Comparison of ENCODE assay signal across 24 cellular contexts in the genomic region with DNA sequence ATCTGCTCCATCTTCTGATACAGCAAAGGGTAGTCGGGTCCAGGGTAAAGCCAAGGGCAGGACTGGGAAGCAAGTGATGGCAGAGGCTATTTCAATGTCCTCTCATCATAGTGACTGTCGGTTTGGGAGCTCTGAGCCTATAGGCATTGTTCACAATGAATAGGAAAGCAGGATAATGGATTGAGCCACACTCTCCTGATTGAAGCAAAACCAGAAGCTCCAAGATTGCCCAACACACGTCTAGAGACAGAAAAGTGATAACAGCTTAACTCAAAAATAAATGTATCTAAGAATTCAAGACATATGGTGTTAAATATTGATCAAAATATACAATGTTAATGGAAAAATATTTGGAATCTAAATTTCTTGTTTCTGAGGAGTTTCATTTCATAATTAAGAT. TPM values are rescaled to one million over a fixed set of nuclear protein-coding genes. Genes with fewer than 3 reads are reported as not detected.
DNase-seq lines count a peak whose midpoint lies in the region; ATAC-seq, FAIRE-seq and TF ChIP-seq lines count a peak whose summit lies in the region.
"Had no signal": no experiment of that assay in that cellular context is flagged by ENCODE, and none has a peak within 500 bp of the region (broad histone marks: within the 10 kb centered on the region; RNA-seq: fewer than 3 reads in every experiment).

No MANE protein-coding gene starts in this region.

- POLR2A ChIA-PET in A549 (lab: Yijun Ruan, JAX) (no interaction called here), IMR-90 (lab: Charles Lee; ENCODE audit: unreplicated experiment) (no interaction called here)

- intact Hi-C loops in IMR-90 (cut with micrococcal nuclease) (no loop called here), right cardiac atrium (cut with DNase I) (loop anchor here in 2 of 4 donors (10.0 kb wide), 1 partner anchor 45 kb away; no protein-coding TSS in a partner anchor)

- no peak for DNase-seq in A549 (ENCODE audit: low read depth in 1 of 2, low spot score in 1 of 2)
- DNase-seq in IMR-90: peak; percentile 40
- DNase-seq in choroid plexus epithelial cell (ENCODE audit: low read depth): peak; percentile 65
- no peak for DNase-seq in right cardiac atrium
- no peak for DNase-seq in NCI-H187 (lab: John Stamatoyannopoulos, UW)
- no peak for DNase-seq in NCI-H2029 (lab: John Stamatoyannopoulos, UW)
- DNase-seq: activated CD4-positive, alpha-beta T cell treated with anti-CD3 and anti-CD28 coated beads, Interleukin-2, amount 10 ng/mL, durations not matched to agents 24 days and 14 days; activated naive CD4-positive, alpha-beta T cell treated with anti-CD3 and anti-CD28 coated beads, Interleukin-2, amount 10 ng/mL, durations not matched to agents 7 days and 5 days; activated T-cell treated with anti-CD3 and anti-CD28 coated beads, Interleukin-2, amount 50 U/mL, for 72 hours; anterior cingulate cortex; caudate nucleus; glutamatergic neuron; naive thymus-derived CD4-positive, alpha-beta T cell; NCI-H187 treated with DMSO at 0.1 percent for 48 hours; NCI-H748 treated with DMSO at 0.1 percent for 48 hours; ovary; right lobe of liver; SHP77; T-helper 17 cell had no signal

- no peak overlapping the region for H3K4me3 ChIP-seq in A549
- no peak overlapping the region for H3K4me3 ChIP-seq in IMR-90 (ENCODE audit: insufficient read depth, low read depth, low read length)
- no peak overlapping the region for H3K4me3 ChIP-seq in choroid plexus epithelial cell (ENCODE audit: low read depth, low read length)
- H3K4me3 ChIP-seq in right cardiac atrium (ENCODE audit: low read length): no peak overlapping the region
- H3K4me3 ChIP-seq: BLaER1 treated with 17β-estradiol and CSF1 and Interleukin-3, amounts not matched to agents 10 nM and 100 nM; ovary; right lobe of liver had no signal

- no peak overlapping the region for H3K14ac ChIP-seq in IMR-90 (replicated peaks; ENCODE audit: low read depth, low read length)

- H3K27ac ChIP-seq in A549 (peak overlapping the region; percentile 78 to 92), IMR-90 (ENCODE audit: insufficient read depth, low read length) (no peak overlapping the region), right cardiac atrium (ENCODE audit: low read length) (peak overlapping the region; percentile 37)
- H3K27ac ChIP-seq: BLaER1 treated with 17β-estradiol and CSF1 and Interleukin-3, amounts not matched to agents 10 nM and 100 nM; epithelial cell of prostate; ovary; right lobe of liver had no signal

- no peak overlapping the region; the same call in 1 of the 2 replicates for H3K18ac ChIP-seq in IMR-90 (ENCODE audit: low read depth, low read length)

- H2AK5ac ChIP-seq in IMR-90 (ENCODE audit: low read depth, low read length): no peak overlapping the region

- no peak overlapping the region for H2AK9ac ChIP-seq in IMR-90 (replicated peaks; ENCODE audit: low read depth, low read length, poor library complexity)

- H3K4ac ChIP-seq in IMR-90 (ENCODE audit: low read depth, low read length): no peak overlapping the region

- dilution Hi-C loops in IMR-90 (cut with HindIII; ENCODE audit: low sequenced_read_pairs, unreplicated experiment): no loop called here

- no TSS peak for BruUV-seq in IMR-90 (replicated peaks; lab: Mats Ljungman, UMichigan)

- ATAC-seq in A549 (peak in 1 of 2 experiments; percentile 28; a peak in 3 of 6 replicates), IMR-90 (ENCODE audit: low read depth) (no peak), right cardiac atrium (peak in 1 of 2 donors; percentile 8), HG03457 (IDR thresholded peaks at IDR 0.05; ENCODE audit: unreplicated experiment) (no peak), GM18858 (IDR thresholded peaks at IDR 0.05; ENCODE audit: unreplicated experiment) (no peak)
- ATAC-seq: activated T-cell treated with anti-CD3 and anti-CD28 coated beads, Interleukin-2, amount 50 U/mL, for 72 hours; naive thymus-derived CD4-positive, alpha-beta T cell; right lobe of liver; T-helper 17 cell had no signal

- H3K4me2 ChIP-seq in A549 (peak overlapping the region; percentile 0; the same call in 1 of the 3 replicates), IMR-90 (ENCODE audit: low read depth, low read length) (no peak overlapping the region)
- H3K4me2 ChIP-seq: BLaER1 treated with 17β-estradiol and CSF1 and Interleukin-3, amounts not matched to agents 10 nM and 100 nM had no signal

- H2BK15ac ChIP-seq in IMR-90 (ENCODE audit: low read depth, low read length): no peak overlapping the region

- peak overlapping the region; percentile 57; the same call in 1 of the 2 replicates for H2BK20ac ChIP-seq in IMR-90 (ENCODE audit: low read depth, low read length)

- no peak overlapping the region for H2BK5ac ChIP-seq in IMR-90 (ENCODE audit: low read depth, low read length, poor library complexity, severe bottlenecking)

- peak overlapping the region in 1 of 2 experiments; percentile 36; a peak in 1 of 4 replicates for H4K8ac ChIP-seq in IMR-90 (ENCODE audit: low read depth in 2 of 2, low read length in 2 of 2)

- no peak overlapping the region for H3K56ac ChIP-seq in IMR-90 (ENCODE audit: extremely low read depth, insufficient read depth, low read length)

- no peak overlapping the region for H2BK120ac ChIP-seq in IMR-90 (ENCODE audit: low read depth, low read length)

- no peak for TF ChIP-seq EP300 in A549 (IDR thresholded peaks at IDR 0.05)

- H3K79me1 ChIP-seq in IMR-90 (ENCODE audit: low read depth in 1 of 2, low read length in 2 of 2): peaks cover 34 to 49% of the 10 kb centered on the region in 2 experiments; a peak in 3 of 4 replicates

- no peaks in the 10 kb centered on the region for H3K27me3 ChIP-seq in IMR-90 (ENCODE audit: control insufficient read depth, insufficient read depth, low read length)
- no peaks in the 10 kb centered on the region for H3K27me3 ChIP-seq in right cardiac atrium (ENCODE audit: control insufficient read depth, insufficient read depth)
- H3K27me3 ChIP-seq: BLaER1 treated with 17β-estradiol and CSF1 and Interleukin-3, amounts not matched to agents 10 nM and 100 nM; ovary; right lobe of liver had no signal

- H4K91ac ChIP-seq in IMR-90 (ENCODE audit: insufficient read depth, low read depth, low read length): peak overlapping the region; percentile 41; the same call in 1 of the 2 replicates

- no peak overlapping the region for H3K9ac ChIP-seq in IMR-90 (ENCODE audit: low read depth, low read length)
- H3K9ac ChIP-seq: BLaER1 treated with 17β-estradiol and CSF1 and Interleukin-3, amounts not matched to agents 10 nM and 100 nM had no signal

- no peak for FAIRE-seq in A549 (lab: Jason Lieb, UNC)
- FAIRE-seq: D721Med had no signal

- H4K20me1 ChIP-seq in IMR-90 (ENCODE audit: insufficient read depth, low read length): no peaks in the 10 kb centered on the region

- H3K9me1 ChIP-seq in IMR-90 (ENCODE audit: insufficient read depth, low read length): peaks cover 12% of the 10 kb centered on the region

- H3K23ac ChIP-seq in IMR-90 (ENCODE audit: low read depth, low read length): no peak overlapping the region

- H3K9me3 ChIP-seq in A549 (no peaks in the 10 kb centered on the region), IMR-90 (ENCODE audit: control insufficient read depth, insufficient read depth, low read length) (no peaks in the 10 kb centered on the region), right cardiac atrium (ENCODE audit: control insufficient read depth, low read length) (no peaks in the 10 kb centered on the region)
- H3K9me3 ChIP-seq: BLaER1 treated with 17β-estradiol and CSF1 and Interleukin-3, amounts not matched to agents 10 nM and 100 nM; ovary; right lobe of liver had no signal

- 57% methylated on average over 3 of the region's 3 CpGs for WGBS in A549 (ENCODE audit: missing lambda C conversion rate)
- 100% methylated on average over 1 of the region's 3 CpGs; no CpG with 5 or more reads in 1 of the 2 experiments for WGBS in IMR-90 (ENCODE audit: extremely low coverage in 2 of 2, insufficient read length in 1 of 2), 2 experiments
- 51% methylated on average over 3 of the region's 3 CpGs for WGBS in right cardiac atrium

- H3K4me1 ChIP-seq in A549 (peaks cover 73% of the 10 kb centered on the region), IMR-90 (ENCODE audit: control insufficient read depth, insufficient read depth, low read length) (peaks cover 13% of the 10 kb centered on the region), right cardiac atrium (ENCODE audit: control insufficient read depth, insufficient read depth, low read length) (peaks cover 15% of the 10 kb centered on the region)
- H3K4me1 ChIP-seq: BLaER1 treated with 17β-estradiol and CSF1 and Interleukin-3, amounts not matched to agents 10 nM and 100 nM had no signal

- no peak for TF ChIP-seq CTCF in A549 (IDR thresholded peaks at IDR 0.05)
- TF ChIP-seq CTCF in IMR-90 (conservative IDR thresholded peaks at IDR 0.05; ENCODE audit: low read depth, low read length): no peak
- no peak for TF ChIP-seq CTCF in choroid plexus epithelial cell (conservative IDR thresholded peaks at IDR 0.05; ENCODE audit: low read depth, low read length)

- no peak overlapping the region for H4K5ac ChIP-seq in IMR-90 (ENCODE audit: low read depth, low read length)

- no peak for TF ChIP-seq POLR2A in A549 (IDR thresholded peaks at IDR 0.05; ENCODE audit: low read length)
- TF ChIP-seq POLR2A in IMR-90 (IDR thresholded peaks at IDR 0.05; ENCODE audit: low read depth, low read length): no peak

- peaks cover 2% of the 10 kb centered on the region; the same call in 1 of the 2 replicates for H3K36me3 ChIP-seq in IMR-90 (ENCODE audit: control insufficient read depth, insufficient read depth, low read length)
- H3K36me3 ChIP-seq: ovary, right lobe of liver had no signal

- no peak for TF ChIP-seq RAD21 in A549 (conservative IDR thresholded peaks at IDR 0.05 in 1 of 2, IDR thresholded peaks at IDR 0.05 in 1 of 2)
- no peak for TF ChIP-seq RAD21 in IMR-90 (IDR thresholded peaks at IDR 0.05; ENCODE audit: low read length)

- CTCF ChIA-PET in A549 (lab: Yijun Ruan, JAX) (interaction anchor here (0.7 to 1.9 kb wide), 2 partner anchors 25 to 86 kb away, joined by 4 read pairs; no protein-coding TSS in a partner anchor), IMR-90 (lab: Yijun Ruan, JAX) (no interaction called here)

- no peak overlapping the region for H2AFZ ChIP-seq in IMR-90 (replicated peaks; ENCODE audit: low read length, poor library complexity)

- in situ Hi-C loops in IMR-90 (cut with MboI; ENCODE audit: low sequenced_read_pairs): no loop called here

TF ChIP-seq in IMR-90, 13 proteins besides CTCF, POLR2A, EP300 and RAD21:
- TF ChIP-seq CEBPB (IDR thresholded peaks at IDR 0.05; ENCODE audit: low read depth, low read length) (peak; percentile 47), MXI1 (IDR thresholded peaks at IDR 0.05; ENCODE audit: borderline replicate concordance, low read depth, low read length) (no peak)

RNA-seq across cellular contexts. Expression of a gene that starts 54.7 kb away (rescaled TPM):
- polyA plus RNA-seq in A549 (2011; rRNA removed) (208 and 259 TPM in 2 replicates), A549 (2017; fragmentation: RNase III; extraction: RNeasy Plus Mini Kit Qiagen cat#74134 plus additional on column Dnase treatment) (115 to 147 TPM (median 121 TPM) in 3 replicates), IMR-90 (2012; rRNA removed) (87.5 and 108 TPM in 2 replicates), right cardiac atrium (37.7 TPM)
- 44.4 and 49.6 TPM in 2 replicates for polyA plus RNA-seq in A549 (2012; cell fraction: cytosol; rRNA removed)
- 76.6 and 106 TPM in 2 replicates for polyA plus RNA-seq in A549 (2012; cell fraction: nucleus; rRNA removed)
- polyA minus RNA-seq in A549 (2011; rRNA and poly(A)+ RNA removed): 264 and 271 TPM in 2 replicates
- total RNA-seq in IMR-90 (2012; rRNA removed) (191 and 227 TPM in 2 replicates), right cardiac atrium (10 to 100 TPM; 92.2 to 98.8 (median 94.3) TPM)
- 35.8 and 44.6 TPM in 2 replicates for polyA plus RNA-seq in IMR-90 (2012; cell fraction: cytosol; rRNA removed)
- 31.3 and 126 TPM in 2 replicates for polyA plus RNA-seq in IMR-90 (2012; cell fraction: nucleus; rRNA removed; ENCODE audit: low replicate concordance)
- polyA plus RNA-seq: naive thymus-derived CD4-positive, alpha-beta T cell had no signal

Comparison
In these comparisons a context has a peak if more than half of its experiments do, and no peak if none do; other contexts are left out.
1. DNase-seq: peak in IMR-90 (single experiment) and choroid plexus epithelial cell (single experiment); none in A549 (0 of 2), right cardiac atrium (0 of 3), NCI-H187 (0 of 2) and NCI-H2029 (single experiment).